In the genomic region with DNA sequence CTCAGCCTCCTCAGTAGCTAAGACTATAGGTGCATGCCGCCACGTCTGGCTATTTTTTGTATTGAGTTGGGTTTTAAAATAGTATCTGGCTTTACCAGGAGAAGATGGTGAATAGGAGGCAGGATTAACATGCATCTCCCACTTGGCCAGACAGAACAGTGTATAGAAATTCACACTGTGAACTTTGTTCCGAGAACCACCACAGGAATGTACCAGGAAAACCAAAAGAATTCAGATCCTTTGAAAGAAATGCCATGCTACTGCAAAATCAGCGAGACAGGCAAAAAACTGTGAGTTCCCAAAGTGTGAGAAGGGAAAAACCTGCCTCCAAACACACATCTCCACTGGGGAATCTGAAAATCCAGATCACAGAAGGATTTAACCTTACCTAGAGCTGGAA, we compare ENCODE assay signal across 24 cellular contexts.
DNase-seq lines count a peak whose midpoint lies in the region; ATAC-seq, FAIRE-seq and TF ChIP-seq lines count a peak whose summit lies in the region.
"Had no signal": no experiment of that assay in that cellular context is flagged by ENCODE, and none has a peak within 500 bp of the region (broad histone marks: within the 10 kb centered on the region; RNA-seq: fewer than 3 reads in every experiment).

No MANE protein-coding gene starts in this region.

- DNase-seq in Caco-2 = peak in 1 of 2 experiments; percentile 3
- peak; percentile 85 for DNase-seq in LHCN-M2 (ENCODE audit: low read depth)
- DNase-seq in cardiac fibroblast (ENCODE audit: low read depth in 2 of 2) = peak; percentile 10 to 47
- peak; percentile 67 for DNase-seq in myocyte (ENCODE audit: low read depth)
- no peak for DNase-seq in GM19239 (ENCODE audit: insufficient read length, low spot score)
- no peak for DNase-seq in activated CD8-positive, alpha-beta T cell treated with anti-CD3 and anti-CD28 coated beads for 36 hours
- no peak for DNase-seq in natural killer cell treated with Interleukin-12 subunit alpha and Interleukin-12 subunit beta and Interleukin-15 and Interleukin-18, amount 100 ng/mL, for 72 hours (ENCODE audit: low spot score)
- DNase-seq: activated CD4-positive, alpha-beta T cell treated with anti-CD3 and anti-CD28 coated beads, Interleukin-2, amount 50 U/mL, for 1 hour; activated CD8-positive, alpha-beta memory T cell treated with anti-CD3 and anti-CD28 coated beads, Interleukin-2, amount 50 U/mL, for 4 hours; amniotic stem cell; effector memory CD4-positive, alpha-beta T cell; head of caudate nucleus; left ventricle myocardium superior; NCI-H1694; NCI-H774; retina; SHP77 treated with DMSO at 0.1 percent for 48 hours; stimulated activated CD4-positive, alpha-beta T cell treated with anti-CD3 and anti-CD28 coated beads, Interleukin-15, amount 100 ng/mL, for 24 hours had no signal

- H3K36me3 ChIP-seq in Caco-2 (ENCODE audit: control insufficient read depth, insufficient read depth, low read length) = no peaks in the 10 kb centered on the region
- H3K36me3 ChIP-seq: BLaER1 treated with 17β-estradiol and CSF1 and Interleukin-3, amounts not matched to agents 10 nM and 100 nM; neutrophil had no signal

- no peak for FAIRE-seq in GM19239 (lab: Jason Lieb, UNC)
- FAIRE-seq: GM18507 had no signal

- H3K27me3 Mint-ChIP-seq in Caco-2 (ENCODE audit: insufficient read depth, unreplicated experiment) = no peaks in the 10 kb centered on the region
- H3K27me3 Mint-ChIP-seq in activated CD8-positive, alpha-beta T cell treated with anti-CD3 and anti-CD28 coated beads for 36 hours = no peaks in the 10 kb centered on the region
- H3K27me3 Mint-ChIP-seq in natural killer cell treated with Interleukin-12 subunit alpha and Interleukin-12 subunit beta and Interleukin-15 and Interleukin-18, amount 100 ng/mL, for 72 hours = no peaks in the 10 kb centered on the region
- H3K27me3 Mint-ChIP-seq: IgD-negative memory B cell had no signal

- peaks cover 16% of the 10 kb centered on the region for H3K4me1 ChIP-seq in Caco-2

- ATAC-seq in GM18517 (IDR thresholded peaks at IDR 0.05; ENCODE audit: unreplicated experiment) = no peak
- no peak for ATAC-seq in activated CD8-positive, alpha-beta T cell treated with anti-CD3 and anti-CD28 coated beads for 36 hours
- no peak for ATAC-seq in natural killer cell treated with Interleukin-12 subunit alpha and Interleukin-12 subunit beta and Interleukin-15 and Interleukin-18, amount 100 ng/mL, for 72 hours
- ATAC-seq: esophagus mucosa, left ventricle myocardium superior had no signal

- intact Hi-C loops in Caco-2 (cut with micrococcal nuclease; ENCODE audit: unreplicated experiment) = no loop called here
- intact Hi-C loops in activated CD8-positive, alpha-beta T cell treated with anti-CD3 and anti-CD28 coated beads for 36 hours (cut with micrococcal nuclease) = no loop called here

- TF ChIP-seq CTCF in Caco-2 (IDR thresholded peaks at IDR 0.05; ENCODE audit: insufficient read depth in 1 of 2, low read depth in 1 of 2, low read length in 1 of 2, severe bottlenecking in 1 of 2, unreplicated experiment in 1 of 2) (no peak), cardiac fibroblast (IDR thresholded peaks at IDR 0.05; ENCODE audit: low read depth, low read length) (no peak)
- no peak for TF ChIP-seq CTCF in activated CD8-positive, alpha-beta T cell treated with anti-CD3 and anti-CD28 coated beads for 36 hours (IDR thresholded peaks at IDR 0.05)

- peaks cover 10% of the 10 kb centered on the region for H3K4me1 Mint-ChIP-seq in Caco-2 (ENCODE audit: low read depth, unreplicated experiment)
- no peaks in the 10 kb centered on the region for H3K4me1 Mint-ChIP-seq in activated CD8-positive, alpha-beta T cell treated with anti-CD3 and anti-CD28 coated beads for 36 hours (ENCODE audit: low read depth)
- H3K4me1 Mint-ChIP-seq in natural killer cell treated with Interleukin-12 subunit alpha and Interleukin-12 subunit beta and Interleukin-15 and Interleukin-18, amount 100 ng/mL, for 72 hours (ENCODE audit: low read depth in 2 of 2) = no peaks in the 10 kb centered on the region
- H3K4me1 Mint-ChIP-seq: IgD-negative memory B cell had no signal

- peak overlapping the region; percentile 55 for H3K27ac Mint-ChIP-seq in Caco-2 (ENCODE audit: unreplicated experiment)
- no peak overlapping the region for H3K27ac Mint-ChIP-seq in activated CD8-positive, alpha-beta T cell treated with anti-CD3 and anti-CD28 coated beads for 36 hours
- H3K27ac Mint-ChIP-seq in natural killer cell treated with Interleukin-12 subunit alpha and Interleukin-12 subunit beta and Interleukin-15 and Interleukin-18, amount 100 ng/mL, for 72 hours = no peak overlapping the region
- H3K27ac Mint-ChIP-seq: IgD-negative memory B cell had no signal

- no peaks in the 10 kb centered on the region for H3K36me3 Mint-ChIP-seq in Caco-2 (ENCODE audit: insufficient read depth, unreplicated experiment)
- H3K36me3 Mint-ChIP-seq in activated CD8-positive, alpha-beta T cell treated with anti-CD3 and anti-CD28 coated beads for 36 hours (ENCODE audit: low read depth) = no peaks in the 10 kb centered on the region
- peaks cover 9% of the 10 kb centered on the region for H3K36me3 Mint-ChIP-seq in natural killer cell treated with Interleukin-12 subunit alpha and Interleukin-12 subunit beta and Interleukin-15 and Interleukin-18, amount 100 ng/mL, for 72 hours
- H3K36me3 Mint-ChIP-seq: IgD-negative memory B cell had no signal

- no TSS peak for BruUV-seq in Caco-2 (replicated peaks; lab: Mats Ljungman, UMichigan)

- H3K9me3 ChIP-seq in Caco-2 = no peaks in the 10 kb centered on the region
- H3K9me3 ChIP-seq: neutrophil had no signal

- H3K4me3 Mint-ChIP-seq in Caco-2 (ENCODE audit: unreplicated experiment) = peak overlapping the region; percentile 22
- H3K4me3 Mint-ChIP-seq in activated CD8-positive, alpha-beta T cell treated with anti-CD3 and anti-CD28 coated beads for 36 hours = no peak overlapping the region
- no peak overlapping the region for H3K4me3 Mint-ChIP-seq in natural killer cell treated with Interleukin-12 subunit alpha and Interleukin-12 subunit beta and Interleukin-15 and Interleukin-18, amount 100 ng/mL, for 72 hours
- H3K4me3 Mint-ChIP-seq: IgD-negative memory B cell had no signal

- H3K27me3 ChIP-seq in Caco-2 (replicated peaks; ENCODE audit: control insufficient read depth, insufficient read depth, low read length) = no peaks in the 10 kb centered on the region
- H3K27me3 ChIP-seq: BLaER1 treated with 17β-estradiol and CSF1 and Interleukin-3, amounts not matched to agents 10 nM and 100 nM; neutrophil had no signal

- no peaks in the 10 kb centered on the region for H3K9me3 Mint-ChIP-seq in Caco-2 (ENCODE audit: unreplicated experiment)
- H3K9me3 Mint-ChIP-seq in activated CD8-positive, alpha-beta T cell treated with anti-CD3 and anti-CD28 coated beads for 36 hours = peaks cover 2% of the 10 kb centered on the region
- H3K9me3 Mint-ChIP-seq in natural killer cell treated with Interleukin-12 subunit alpha and Interleukin-12 subunit beta and Interleukin-15 and Interleukin-18, amount 100 ng/mL, for 72 hours = peaks cover 18% of the 10 kb centered on the region

- CTCF ChIA-PET in Caco-2 (lab: Charles Lee) = no interaction called here
- CTCF ChIA-PET in activated CD8-positive, alpha-beta T cell treated with anti-CD3 and anti-CD28 coated beads for 36 hours (lab: Charles Lee) = no interaction called here

- H3K4me3 ChIP-seq in Caco-2 (ENCODE audit: low read depth, low read length) (no peak overlapping the region), cardiac fibroblast (replicated peaks in 1 of 2; ENCODE audit: low read depth in 2 of 2, low read length in 2 of 2) (no peak overlapping the region)
- H3K4me3 ChIP-seq: BLaER1 treated with 17β-estradiol and CSF1 and Interleukin-3, amounts not matched to agents 10 nM and 100 nM had no signal

- POLR2A ChIA-PET in Caco-2 (lab: Charles Lee) = no interaction called here
- POLR2A ChIA-PET in activated CD8-positive, alpha-beta T cell treated with anti-CD3 and anti-CD28 coated beads for 36 hours (lab: Charles Lee) = interaction anchor here (0.6 kb wide), 1 partner anchor 46 kb away, joined by 4 read pairs; no protein-coding TSS in a partner anchor

Comparison
In these comparisons a context has a peak if more than half of its experiments do, and no peak if none do; other contexts are left out.
1. DNase-seq: peak in LHCN-M2 (single experiment), cardiac fibroblast (2 of 2) and myocyte (single experiment); none in GM19239 (single experiment), activated CD8-positive, alpha-beta T cell treated with anti-CD3 and anti-CD28 coated beads for 36 hours (single experiment) and natural killer cell treated with Interleukin-12 subunit alpha and Interleukin-12 subunit beta and Interleukin-15 and Interleukin-18, amount 100 ng/mL, for 72 hours (single experiment).